ENCODE assay signal across 8 cellular contexts in the genomic region with DNA sequence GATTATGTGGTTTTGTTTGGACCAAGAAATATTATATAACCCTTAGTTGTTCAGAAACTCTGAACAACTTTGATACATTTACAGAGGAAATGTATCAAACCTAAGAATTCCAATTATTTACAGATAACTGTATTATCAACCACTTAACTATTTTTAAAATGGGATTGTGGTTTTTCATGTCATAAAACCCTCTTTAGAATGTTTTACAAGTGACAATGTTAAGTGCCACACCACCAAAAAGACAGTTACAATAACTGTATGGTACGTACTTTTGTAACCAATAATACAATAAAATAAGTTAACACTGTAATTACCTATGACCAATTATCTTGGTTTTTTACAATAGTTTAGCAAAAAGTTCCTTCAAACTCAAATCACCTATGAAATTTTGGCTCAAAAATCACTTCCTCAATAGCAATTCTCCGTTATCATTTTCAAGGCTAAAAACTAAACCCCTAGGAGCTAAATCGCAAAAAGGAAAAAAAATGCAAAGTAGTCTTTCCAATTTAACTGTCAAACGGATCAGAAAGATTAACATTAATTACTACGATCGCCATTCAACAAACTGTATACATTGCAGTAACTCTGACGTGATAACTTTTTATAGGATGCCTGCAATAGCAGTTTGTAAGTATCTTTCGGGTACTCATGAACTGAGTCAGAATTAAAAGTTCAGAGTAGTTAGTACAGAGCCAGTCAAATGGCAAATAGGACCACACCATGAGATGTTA. TPM values are rescaled to one million over a fixed set of nuclear protein-coding genes. Genes with fewer than 3 reads are reported as not detected.
A peak's percentile ranks its signal among the peaks of the same experiment; 100 is the strongest.
DNase-seq lines count a peak whose midpoint lies in the region; ATAC-seq and TF ChIP-seq lines count a peak whose summit lies in the region.

No MANE protein-coding gene starts in this region.

- no peak for TF ChIP-seq CTCF in CD4-positive, alpha-beta T cell (IDR thresholded peaks at IDR 0.05)
- TF ChIP-seq CTCF in IMR-90 (conservative IDR thresholded peaks at IDR 0.05; ENCODE audit: low read depth, low read length) (no peak), chondrocyte (IDR thresholded peaks at IDR 0.05) (no peak), nephron progenitor cell (IDR thresholded peaks at IDR 0.05) (no peak)

- peak overlapping the region; percentile 80 for H3K4me3 ChIP-seq in IMR-90 (ENCODE audit: insufficient read depth, low read depth, low read length)

- 0% methylated on average over 1 of the region's 8 CpGs; no CpG with 5 or more reads in 1 of the 2 experiments for WGBS in IMR-90 (ENCODE audit: extremely low coverage in 2 of 2, insufficient read length in 1 of 2), 2 experiments

- peak overlapping the region; percentile 91 for H3K14ac ChIP-seq in IMR-90 (replicated peaks; ENCODE audit: low read depth, low read length)

- peak overlapping the region; percentile 0; the same call in 1 of the 2 replicates for H3K18ac ChIP-seq in IMR-90 (ENCODE audit: low read depth, low read length)

- H2AK5ac ChIP-seq in IMR-90 (ENCODE audit: low read depth, low read length): no peak overlapping the region

- H3K27ac ChIP-seq in CD4-positive, alpha-beta T cell (ENCODE audit: low read depth, low read length): peak overlapping the region; percentile 94
- H3K27ac ChIP-seq in IMR-90 (ENCODE audit: insufficient read depth, low read length): peak overlapping the region; percentile 99

- H3K4me2 ChIP-seq in IMR-90 (ENCODE audit: low read depth, low read length): peak overlapping the region; percentile 90

- H3K36me3 Mint-ChIP-seq in CD4-positive, alpha-beta T cell (ENCODE audit: low read depth): peaks cover 18% of the 10 kb centered on the region
- H3K36me3 Mint-ChIP-seq in chondrocyte (ENCODE audit: low read depth): no peaks in the 10 kb centered on the region
- H3K36me3 Mint-ChIP-seq in nephron progenitor cell (ENCODE audit: low read depth): peaks cover 18% of the 10 kb centered on the region

- no peaks in the 10 kb centered on the region for H3K27me3 ChIP-seq in CD4-positive, alpha-beta T cell (ENCODE audit: control insufficient read depth, insufficient read depth, low read length)
- no peaks in the 10 kb centered on the region for H3K27me3 ChIP-seq in IMR-90 (ENCODE audit: control insufficient read depth, insufficient read depth, low read length)

- H3K79me1 ChIP-seq in IMR-90 (ENCODE audit: low read depth in 1 of 2, low read length in 2 of 2): peaks cover 0 to 22% of the 10 kb centered on the region in 2 experiments; a peak in 2 of 4 replicates

- ATAC-seq in CD4-positive, alpha-beta T cell (ENCODE audit: poor library complexity): no peak
- no peak for ATAC-seq in IMR-90 (ENCODE audit: low read depth)
- ATAC-seq in GM19324 (IDR thresholded peaks at IDR 0.05; ENCODE audit: low FRiP score, unreplicated experiment): no peak

- H3K4me1 Mint-ChIP-seq in CD4-positive, alpha-beta T cell (ENCODE audit: low read depth): peaks cover 11% of the 10 kb centered on the region
- peaks cover 23% of the 10 kb centered on the region for H3K4me1 Mint-ChIP-seq in chondrocyte (ENCODE audit: low read depth)
- H3K4me1 Mint-ChIP-seq in nephron progenitor cell: peaks cover 30% of the 10 kb centered on the region

- H4K91ac ChIP-seq in IMR-90 (ENCODE audit: insufficient read depth, low read depth, low read length): peak overlapping the region; percentile 5; the same call in 1 of the 2 replicates

- H3K9ac ChIP-seq in IMR-90 (ENCODE audit: low read depth, low read length): peak overlapping the region; percentile 97

- peak overlapping the region; percentile 87 for H3K27ac Mint-ChIP-seq in CD4-positive, alpha-beta T cell
- H3K27ac Mint-ChIP-seq in chondrocyte (ENCODE audit: unreplicated experiment) (peak overlapping the region; percentile 99), nephron progenitor cell (peak overlapping the region; percentile 78)

- no peak overlapping the region for H3K4me3 Mint-ChIP-seq in CD4-positive, alpha-beta T cell
- H3K4me3 Mint-ChIP-seq in chondrocyte (ENCODE audit: unreplicated experiment): no peak overlapping the region
- no peak overlapping the region for H3K4me3 Mint-ChIP-seq in nephron progenitor cell

- peak overlapping the region; percentile 92 for H2BK5ac ChIP-seq in IMR-90 (ENCODE audit: low read depth, low read length, poor library complexity, severe bottlenecking)

- no peak overlapping the region for H2BK120ac ChIP-seq in IMR-90 (ENCODE audit: low read depth, low read length)

- H3K23ac ChIP-seq in IMR-90 (ENCODE audit: low read depth, low read length): peak overlapping the region; percentile 66

- peaks cover 4% of the 10 kb centered on the region; the same call in 1 of the 2 replicates for H3K4me1 ChIP-seq in IMR-90 (ENCODE audit: control insufficient read depth, insufficient read depth, low read length)

- TF ChIP-seq POLR2A in IMR-90 (IDR thresholded peaks at IDR 0.05; ENCODE audit: low read depth, low read length): no peak

- no peaks in the 10 kb centered on the region for H3K9me3 Mint-ChIP-seq in CD4-positive, alpha-beta T cell
- H3K9me3 Mint-ChIP-seq in chondrocyte (ENCODE audit: low read depth) (no peaks in the 10 kb centered on the region), nephron progenitor cell (no peaks in the 10 kb centered on the region)

- no TSS peak for BruUV-seq in IMR-90 (replicated peaks; lab: Mats Ljungman, UMichigan)

- no peaks in the 10 kb centered on the region for H3K9me3 ChIP-seq in CD4-positive, alpha-beta T cell (ENCODE audit: control insufficient read depth, low read length)
- no peaks in the 10 kb centered on the region for H3K9me3 ChIP-seq in IMR-90 (ENCODE audit: control insufficient read depth, insufficient read depth, low read length)

- no peaks in the 10 kb centered on the region for H3K27me3 Mint-ChIP-seq in CD4-positive, alpha-beta T cell
- H3K27me3 Mint-ChIP-seq in chondrocyte (ENCODE audit: low read depth) (no peaks in the 10 kb centered on the region), nephron progenitor cell (ENCODE audit: low read depth, poor library complexity) (peaks cover 2% of the 10 kb centered on the region)

- TF ChIP-seq RAD21 in IMR-90 (IDR thresholded peaks at IDR 0.05; ENCODE audit: low read length): no peak

- CTCF ChIA-PET in CD4-positive, alpha-beta T cell (lab: Charles Lee): no interaction called here
- CTCF ChIA-PET in IMR-90 (lab: Yijun Ruan, JAX): interaction anchor here (1.7 kb wide), 1 partner anchor 70 kb away, joined by 5 read pairs; no protein-coding TSS in a partner anchor

- H2BK15ac ChIP-seq in IMR-90 (ENCODE audit: low read depth, low read length): no peak overlapping the region

- peaks cover 58% of the 10 kb centered on the region for H4K20me1 ChIP-seq in IMR-90 (ENCODE audit: insufficient read depth, low read length)

- peak overlapping the region; percentile 79; the same call in 1 of the 2 replicates for H3K56ac ChIP-seq in IMR-90 (ENCODE audit: extremely low read depth, insufficient read depth, low read length)

- POLR2A ChIA-PET in CD4-positive, alpha-beta T cell (lab: Charles Lee): interaction anchor here (2.2 to 2.6 kb wide), 2 partner anchors 10 to 490 kb away, joined by 10 to 17 read pairs; a partner anchor contains a TSS
- POLR2A ChIA-PET in IMR-90 (lab: Charles Lee; ENCODE audit: unreplicated experiment): no interaction called here

- in situ Hi-C loops in IMR-90 (cut with MboI; ENCODE audit: low sequenced_read_pairs): loop anchor here (5.0 kb wide), 1 partner anchor 58 kb away; no protein-coding TSS in a partner anchor

- H4K8ac ChIP-seq in IMR-90 (ENCODE audit: low read depth in 2 of 2, low read length in 2 of 2): no peak overlapping the region

- H3K9me1 ChIP-seq in IMR-90 (ENCODE audit: insufficient read depth, low read length): peaks cover 3% of the 10 kb centered on the region

- no peak for DNase-seq in CD4-positive, alpha-beta T cell
- DNase-seq in IMR-90: peak; percentile 30
- DNase-seq in chondrocyte (ENCODE audit: low spot score): no peak
- DNase-seq in nephron progenitor cell: no peak
- no peak for DNase-seq in dermis blood vessel endothelial cell
- no peak for DNase-seq in kidney glomerular epithelial cell (lab: John Stamatoyannopoulos, UW)
- DNase-seq in SW 1271 (lab: John Stamatoyannopoulos, UW): no peak

- no peaks in the 10 kb centered on the region for H3K36me3 ChIP-seq in IMR-90 (ENCODE audit: control insufficient read depth, insufficient read depth, low read length)

- no peak overlapping the region for H2AFZ ChIP-seq in IMR-90 (replicated peaks; ENCODE audit: low read length, poor library complexity)

- dilution Hi-C loops in IMR-90 (cut with HindIII; ENCODE audit: low sequenced_read_pairs, unreplicated experiment): no loop called here

- H3K4ac ChIP-seq in IMR-90 (ENCODE audit: low read depth, low read length): peak overlapping the region; percentile 96; the same call in 1 of the 2 replicates

- no peak overlapping the region; the same call in 1 of the 2 replicates for H4K5ac ChIP-seq in IMR-90 (ENCODE audit: low read depth, low read length)

- intact Hi-C loops in CD4-positive, alpha-beta T cell (cut with DNase I, micrococcal nuclease): loop anchor here (1.0 to 10.0 kb wide), 8 partner anchors 9 to 631 kb away; a partner anchor contains a TSS
- intact Hi-C loops in IMR-90 (cut with micrococcal nuclease): loop anchor here (5.0 kb wide), 5 partner anchors 43 to 138 kb away; no protein-coding TSS in a partner anchor

- H2AK9ac ChIP-seq in IMR-90 (replicated peaks; ENCODE audit: low read depth, low read length, poor library complexity): no peak overlapping the region

- no peak overlapping the region for H2BK20ac ChIP-seq in IMR-90 (ENCODE audit: low read depth, low read length)

TF ChIP-seq in IMR-90, 13 proteins besides CTCF, POLR2A, EP300 and RAD21 (continues in another document):
- TF ChIP-seq MAZ (IDR thresholded peaks at IDR 0.05; ENCODE audit: borderline replicate concordance, low read depth, low read length): no peak
- no peak for TF ChIP-seq MAFK (IDR thresholded peaks at IDR 0.05; ENCODE audit: low read depth, low read length)
- TF ChIP-seq, protein P1, sequence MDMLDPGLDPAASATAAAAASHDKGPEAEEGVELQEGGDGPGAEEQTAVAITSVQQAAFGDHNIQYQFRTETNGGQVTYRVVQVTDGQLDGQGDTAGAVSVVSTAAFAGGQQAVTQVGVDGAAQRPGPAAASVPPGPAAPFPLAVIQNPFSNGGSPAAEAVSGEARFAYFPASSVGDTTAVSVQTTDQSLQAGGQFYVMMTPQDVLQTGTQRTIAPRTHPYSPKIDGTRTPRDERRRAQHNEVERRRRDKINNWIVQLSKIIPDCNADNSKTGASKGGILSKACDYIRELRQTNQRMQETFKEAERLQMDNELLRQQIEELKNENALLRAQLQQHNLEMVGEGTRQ (IDR thresholded peaks at IDR 0.05; ENCODE audit: low read depth, low read length): no peak
- no peak for TF ChIP-seq SMC3 (IDR thresholded peaks at IDR 0.05; ENCODE audit: low read depth, low read length)
- no peak for TF ChIP-seq CHD1 (IDR thresholded peaks at IDR 0.05; ENCODE audit: low read depth, low read length)
- TF ChIP-seq MXI1 (IDR thresholded peaks at IDR 0.05; ENCODE audit: borderline replicate concordance, low read depth, low read length): no peak

RNA-seq across cellular contexts. Expression of a gene that starts 1.5 kb away (rescaled TPM):
- total RNA-seq in CD4-positive, alpha-beta T cell: 10 to 100 TPM; 85.5 to 91.2 TPM
- total RNA-seq in IMR-90 (2012; rRNA removed) (17.0 and 33.6 TPM in 2 replicates), chondrocyte (60.9 to 69.7 TPM (median 63.9 TPM) in 3 replicates), dermis blood vessel endothelial cell (41.9 and 53.0 TPM in 2 replicates)
- polyA plus RNA-seq in IMR-90 (2012; rRNA removed): 8.6 and 9.9 TPM in 2 replicates
- 1.6 and 1.8 TPM in 2 replicates for polyA plus RNA-seq in IMR-90 (2012; cell fraction: cytosol; rRNA removed)
- 4.7 and 21.9 TPM in 2 replicates for polyA plus RNA-seq in IMR-90 (2012; cell fraction: nucleus; rRNA removed; ENCODE audit: low replicate concordance)
